In the genomic region with DNA sequence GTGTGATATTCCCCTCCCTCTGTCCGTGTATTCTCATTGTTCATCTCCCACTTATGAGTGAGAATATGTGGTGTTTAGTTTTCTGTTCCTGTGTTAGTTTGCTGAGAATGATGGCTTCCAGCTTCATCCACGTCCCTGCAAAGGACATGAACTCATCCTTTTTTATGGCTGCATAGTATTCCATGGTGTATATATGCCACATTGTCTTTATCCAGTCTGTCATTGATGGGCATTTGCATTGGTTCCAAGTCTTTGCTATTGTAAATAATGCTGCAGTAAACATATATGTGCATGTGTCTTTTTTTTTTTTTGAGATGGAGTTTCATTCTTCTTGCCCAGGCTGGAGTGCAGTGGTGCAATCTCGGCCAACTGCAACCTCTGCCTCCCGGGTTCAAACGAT, we compare ENCODE assay signal across 2 cellular contexts.
TF ChIP-seq lines count a peak whose summit lies in the region.

No MANE protein-coding gene starts in this region.

TF ChIP-seq in HEK293, 187 proteins besides CTCF, POLR2A, EP300 and RAD21:
- peak; percentile 94 for TF ChIP-seq ZNF146 (tag by site-specific recombination; IDR thresholded peaks at IDR 0.05)

TF ChIP-seq in K562, 482 proteins besides CTCF, POLR2A, EP300 and RAD21:
- TF ChIP-seq BCOR (IDR thresholded peaks at IDR 0.05) (peak; percentile 78), ZNF146 (CRISPR knock-in tag; IDR thresholded peaks at IDR 0.05; ENCODE audit: unreplicated experiment) (peak; percentile 92), KDM1A (IDR thresholded peaks at IDR 0.05) (peak in 1 of 2 experiments; percentile 39; a peak in 1 of 4 replicates)
TF ChIP-seq in K562: peak in this region for 3; not testable (repeated sequence) for 479.
